ENCODE assay signal across 8 cellular contexts in the genomic region with DNA sequence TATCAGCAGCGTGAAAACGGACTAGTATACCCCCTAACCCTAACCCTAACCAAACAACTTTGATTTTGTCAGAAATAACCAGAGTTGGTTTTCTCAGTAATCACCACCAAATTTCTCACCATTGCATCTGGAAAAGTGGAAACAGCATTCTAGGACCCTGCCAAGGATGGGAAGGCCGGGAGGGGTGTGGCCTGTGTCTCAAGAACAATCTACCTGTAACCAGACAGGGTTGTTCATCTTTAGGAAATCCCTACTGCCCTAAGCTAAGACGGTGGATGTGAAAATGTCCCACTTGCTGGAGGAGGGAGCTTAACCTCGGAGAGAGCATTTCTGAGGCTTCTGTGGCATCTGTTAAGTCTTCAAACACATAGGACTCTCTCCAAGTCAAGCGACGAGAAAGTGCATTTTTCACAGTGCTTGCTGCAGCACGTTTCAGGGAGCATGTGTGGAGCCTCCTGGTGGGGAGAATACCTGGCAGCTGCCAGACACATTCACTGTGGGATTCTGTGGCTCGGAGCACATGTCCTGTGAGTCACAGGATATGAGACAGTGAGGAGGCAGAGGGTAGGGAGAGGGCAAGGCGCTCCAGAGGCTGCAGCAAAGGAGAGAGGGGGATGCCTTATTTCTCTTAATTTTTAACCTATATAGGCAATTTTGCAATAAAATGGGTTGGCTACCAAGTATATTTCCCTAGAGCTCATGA.
A peak's percentile ranks its signal among the peaks of the same experiment; 100 is the strongest.
DNase-seq lines count a peak whose midpoint lies in the region; ATAC-seq and TF ChIP-seq lines count a peak whose summit lies in the region.

No MANE protein-coding gene starts in this region.

- no peaks in the 10 kb centered on the region for H3K4me1 ChIP-seq in gastrocnemius medialis

- H3K4me3 ChIP-seq in gastrocnemius medialis = no peak overlapping the region

- H3K36me3 ChIP-seq in gastrocnemius medialis = no peaks in the 10 kb centered on the region

- POLR2A ChIA-PET in HEK293T (lab: Yijun Ruan, JAX) = interaction anchor here (1.0 kb wide), 1 partner anchor 239 kb away, joined by 3 read pairs; a partner anchor contains a TSS

- intact Hi-C loops in posterior cingulate gyrus (cut with DNase I) = no loop called here
- intact Hi-C loops in gastrocnemius medialis (cut with DNase I; ENCODE audit: low total_unique reads) = no loop called here

- CTCF ChIA-PET in HEK293T (lab: Yijun Ruan, JAX) = interaction anchor here (0.6 kb wide), 1 partner anchor 79 kb away, joined by 3 read pairs; no protein-coding TSS in a partner anchor

- no peak overlapping the region for H3K27ac ChIP-seq in gastrocnemius medialis

- H3K9me3 ChIP-seq in gastrocnemius medialis = no peaks in the 10 kb centered on the region

- no peaks in the 10 kb centered on the region for H3K27me3 ChIP-seq in gastrocnemius medialis

- in situ Hi-C loops in gastrocnemius medialis (cut with MboI; ENCODE audit: low sequenced_read_pairs in 4 of 4) = no loop called here

- ATAC-seq in HG03354 (IDR thresholded peaks at IDR 0.05; ENCODE audit: poor library complexity, severe bottlenecking, unreplicated experiment) (no peak), GM18520 (IDR thresholded peaks at IDR 0.05; ENCODE audit: unreplicated experiment) (no peak), gastrocnemius medialis (no peak)

- TF ChIP-seq CTCF in gastrocnemius medialis (IDR thresholded peaks at IDR 0.05 in 4 of 5, conservative IDR thresholded peaks at IDR 0.05 in 1 of 5) = no peak

- DNase-seq in Ammon's horn (ENCODE audit: low spot score) (peak; percentile 38), HEK293T (ENCODE audit: extremely low spot score) (peak; percentile 28), T-helper 22 cell (ENCODE audit: low read depth) (peak; percentile 19), fibroblast of the conjunctiva (ENCODE audit: low read depth) (peak; percentile 80), posterior cingulate gyrus (peak in 7 of 10 donors; percentile 39 to 90 (median 62)), gastrocnemius medialis (no peak)

- TF ChIP-seq POLR2A in gastrocnemius medialis (IDR thresholded peaks at IDR 0.05) = no peak

TF ChIP-seq in HEK293T, 16 proteins besides CTCF, POLR2A, EP300 and RAD21:
- TF ChIP-seq BHLHE40 (IDR thresholded peaks at IDR 0.05; ENCODE audit: borderline replicate concordance) (no peak), FOXM1 (IDR thresholded peaks at IDR 0.05; ENCODE audit: borderline replicate concordance) (no peak), NFRKB (IDR thresholded peaks at IDR 0.05) (no peak), FOXA1 (IDR thresholded peaks at IDR 0.05) (no peak), ELF4 (IDR thresholded peaks at IDR 0.05) (no peak), TARDBP (IDR thresholded peaks at IDR 0.05) (no peak), SP1 (IDR thresholded peaks at IDR 0.05) (no peak), FOXK2 (IDR thresholded peaks at IDR 0.05) (no peak), L3MBTL2 (conservative IDR thresholded peaks at IDR 0.05) (no peak), ZNF384 (IDR thresholded peaks at IDR 0.05) (no peak), LEF1 (IDR thresholded peaks at IDR 0.05; ENCODE audit: borderline replicate concordance) (no peak)
- TF ChIP-seq, protein P1, sequence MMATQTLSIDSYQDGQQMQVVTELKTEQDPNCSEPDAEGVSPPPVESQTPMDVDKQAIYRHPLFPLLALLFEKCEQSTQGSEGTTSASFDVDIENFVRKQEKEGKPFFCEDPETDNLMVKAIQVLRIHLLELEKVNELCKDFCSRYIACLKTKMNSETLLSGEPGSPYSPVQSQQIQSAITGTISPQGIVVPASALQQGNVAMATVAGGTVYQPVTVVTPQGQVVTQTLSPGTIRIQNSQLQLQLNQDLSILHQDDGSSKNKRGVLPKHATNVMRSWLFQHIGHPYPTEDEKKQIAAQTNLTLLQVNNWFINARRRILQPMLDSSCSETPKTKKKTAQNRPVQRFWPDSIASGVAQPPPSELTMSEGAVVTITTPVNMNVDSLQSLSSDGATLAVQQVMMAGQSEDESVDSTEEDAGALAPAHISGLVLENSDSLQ (IDR thresholded peaks at IDR 0.05) = no peak

Comparison
In these comparisons a context has a peak if more than half of its experiments do, and no peak if none do; other contexts are left out.
1. DNase-seq: peak in Ammon's horn (single experiment), HEK293T (single experiment), T-helper 22 cell (single experiment), fibroblast of the conjunctiva (single experiment) and posterior cingulate gyrus (7 of 10); none in gastrocnemius medialis (0 of 2).